ENCODE assay signal across 31 cellular contexts in genomic region chr5:172491481-172491880, GRCh38. TPM values are rescaled to one million over a fixed set of nuclear protein-coding genes. Genes with fewer than 3 reads are reported as not detected.
DNase-seq lines count a peak whose midpoint lies in the region; ATAC-seq, FAIRE-seq and TF ChIP-seq lines count a peak whose summit lies in the region.
"Had no signal": no experiment of that assay in that cellular context is flagged by ENCODE, and none has a peak within 500 bp of the region (broad histone marks: within the 10 kb centered on the region; RNA-seq: fewer than 3 reads in every experiment).

No MANE protein-coding gene starts in this region.

- H3K79me2 ChIP-seq in astrocyte (ENCODE audit: insufficient read depth, low read length): no peaks in the 10 kb centered on the region

- H3K27me3 Mint-ChIP-seq in astrocyte (ENCODE audit: low read depth, unreplicated experiment): peaks cover 52% of the 10 kb centered on the region

- H3K27ac Mint-ChIP-seq in astrocyte (ENCODE audit: unreplicated experiment): peak overlapping the region; percentile 9
- H3K27ac Mint-ChIP-seq: activated CD4-positive, alpha-beta memory T cell treated with anti-CD3 and anti-CD28 coated beads for 36 hours; activated naive CD8-positive, alpha-beta T cell; GM23338; HFFc6; naive thymus-derived CD4-positive, alpha-beta T cell; stimulated activated effector memory CD8-positive, alpha-beta T cell treated with anti-CD3 and anti-CD28 coated beads, Interleukin-12 subunit alpha, Interleukin-12 subunit beta, amount 100 ng/mL, for 72 hours; T-helper 2 cell treated with Interferon-gamma antibody and Interleukin-4, amounts not matched to agents 5 μg/mL and 100 μg/mL, for 36 hours; type B pancreatic cell had no signal

- H3K4me1 ChIP-seq in BLaER1 (peaks cover 78% of the 10 kb centered on the region), astrocyte (ENCODE audit: insufficient read depth, low read length) (peaks cover under 1% of the 10 kb centered on the region)
- H3K4me1 ChIP-seq: foreskin keratinocyte, Peyer's patch had no signal

- no peak for TF ChIP-seq CTCF in astrocyte (IDR thresholded peaks at IDR 0.05; ENCODE audit: insufficient read depth, low read depth, low read length)

- DNase-seq in COLO668 (lab: John Stamatoyannopoulos, UW; ENCODE audit: unreplicated experiment) (peak; percentile 2), astrocyte (ENCODE audit: low read depth) (no peak), mesenteric fat pad (ENCODE audit: low spot score) (peak; percentile 35), Ammon's horn (ENCODE audit: low spot score) (no peak)
- DNase-seq: activated CD4-positive, alpha-beta memory T cell treated with anti-CD3 and anti-CD28 coated beads for 36 hours; activated CD4-positive, alpha-beta T cell treated with anti-CD3 and anti-CD28 coated beads for 1 hour; aorta; COR-L47; dermis blood vessel endothelial cell; esophagus squamous epithelium; HFFc6; midbrain; naive thymus-derived CD4-positive, alpha-beta T cell; NCI-H1092; NCI-H1694 treated with DMSO at 0.1 percent for 48 hours; NCI-H510A treated with DMSO at 0.1 percent for 48 hours; SHP77 treated with DMSO at 0.1 percent for 48 hours had no signal

- H3K27ac ChIP-seq in BLaER1 (peak overlapping the region; percentile 65), astrocyte (ENCODE audit: low read depth, low read length) (no peak overlapping the region)
- H3K27ac ChIP-seq: cardiac muscle cell, esophagus squamous epithelium, foreskin keratinocyte, Peyer's patch had no signal

- H3K27me3 ChIP-seq in BLaER1 (no peaks in the 10 kb centered on the region), astrocyte (ENCODE audit: insufficient read depth, low read length) (peaks cover 10% of the 10 kb centered on the region)
- H3K27me3 ChIP-seq: cardiac muscle cell, esophagus squamous epithelium, Peyer's patch had no signal

- H3K9me3 Mint-ChIP-seq in astrocyte (ENCODE audit: unreplicated experiment): peaks cover 18% of the 10 kb centered on the region
- H3K9me3 Mint-ChIP-seq: GM23338; HFFc6; stimulated activated effector memory CD8-positive, alpha-beta T cell treated with anti-CD3 and anti-CD28 coated beads, Interleukin-12 subunit alpha, Interleukin-12 subunit beta, amount 100 ng/mL, for 72 hours; T-helper 2 cell treated with Interferon-gamma antibody and Interleukin-4, amounts not matched to agents 5 μg/mL and 100 μg/mL, for 36 hours had no signal

- H3K9me3 ChIP-seq in BLaER1 (no peaks in the 10 kb centered on the region), astrocyte (ENCODE audit: insufficient read depth, low read depth, low read length) (no peaks in the 10 kb centered on the region)
- H3K9me3 ChIP-seq: esophagus squamous epithelium, Peyer's patch had no signal

- no peak overlapping the region for H2AFZ ChIP-seq in astrocyte (ENCODE audit: low read depth, low read length)
- H2AFZ ChIP-seq: GM23338 had no signal

- H3K4me3 ChIP-seq in BLaER1 (peak overlapping the region; percentile 40), astrocyte (ENCODE audit: insufficient read depth, low read depth, low read length) (no peak overlapping the region)
- H3K4me3 ChIP-seq: cardiac muscle cell, esophagus squamous epithelium, GM23338, Peyer's patch had no signal

- H3K4me2 ChIP-seq in BLaER1 (peak overlapping the region; percentile 89), astrocyte (ENCODE audit: low read length) (no peak overlapping the region)
- H3K4me2 ChIP-seq: GM23338 had no signal

- H3K36me3 ChIP-seq in BLaER1 (no peaks in the 10 kb centered on the region), astrocyte (ENCODE audit: insufficient read depth, low read length) (no peaks in the 10 kb centered on the region)
- H3K36me3 ChIP-seq: cardiac muscle cell, esophagus squamous epithelium, Peyer's patch had no signal

- H4K20me1 ChIP-seq in BLaER1 (no peaks in the 10 kb centered on the region), astrocyte (ENCODE audit: insufficient read depth, low read length) (no peaks in the 10 kb centered on the region)

- H3K4me3 Mint-ChIP-seq in astrocyte (ENCODE audit: unreplicated experiment): no peak overlapping the region
- H3K4me3 Mint-ChIP-seq: activated CD4-positive, alpha-beta memory T cell treated with anti-CD3 and anti-CD28 coated beads for 36 hours; activated naive CD8-positive, alpha-beta T cell; GM23338; HFFc6; naive thymus-derived CD4-positive, alpha-beta T cell; stimulated activated effector memory CD8-positive, alpha-beta T cell treated with anti-CD3 and anti-CD28 coated beads, Interleukin-12 subunit alpha, Interleukin-12 subunit beta, amount 100 ng/mL, for 72 hours; T-helper 2 cell treated with Interferon-gamma antibody and Interleukin-4, amounts not matched to agents 5 μg/mL and 100 μg/mL, for 36 hours; type B pancreatic cell had no signal

- no peaks in the 10 kb centered on the region for H3K36me3 Mint-ChIP-seq in astrocyte (ENCODE audit: low read depth, unreplicated experiment)
- H3K36me3 Mint-ChIP-seq: activated CD4-positive, alpha-beta memory T cell treated with anti-CD3 and anti-CD28 coated beads for 36 hours; activated naive CD8-positive, alpha-beta T cell; naive thymus-derived CD4-positive, alpha-beta T cell; stimulated activated effector memory CD8-positive, alpha-beta T cell treated with anti-CD3 and anti-CD28 coated beads, Interleukin-12 subunit alpha, Interleukin-12 subunit beta, amount 100 ng/mL, for 72 hours; type B pancreatic cell had no signal

- FAIRE-seq in astrocyte (lab: Jason Lieb, UNC): no peak
- FAIRE-seq: endometrium, G401.6, keratinocyte had no signal

- ATAC-seq in GM21447 (IDR thresholded peaks at IDR 0.05; ENCODE audit: unreplicated experiment): no peak
- no peak for ATAC-seq in GM21526 (IDR thresholded peaks at IDR 0.05; ENCODE audit: low FRiP score, unreplicated experiment)
- ATAC-seq: GM23338; naive thymus-derived CD4-positive, alpha-beta T cell had no signal

- H3K4me1 Mint-ChIP-seq in astrocyte (ENCODE audit: low read depth, unreplicated experiment): peaks cover 10% of the 10 kb centered on the region
- H3K4me1 Mint-ChIP-seq: GM23338; naive thymus-derived CD4-positive, alpha-beta T cell; stimulated activated effector memory CD8-positive, alpha-beta T cell treated with anti-CD3 and anti-CD28 coated beads, Interleukin-12 subunit alpha, Interleukin-12 subunit beta, amount 100 ng/mL, for 72 hours had no signal

- no peak overlapping the region; the same call in 1 of the 2 replicates for H3K9ac ChIP-seq in BLaER1
- H3K9ac ChIP-seq in astrocyte (ENCODE audit: low read length): no peak overlapping the region

RNA-seq across cellular contexts. Expression of gene SH3PXD2B, which starts 37.2 kb away (rescaled TPM):
- total RNA-seq in astrocyte (66.0 and 70.4 TPM in 2 replicates), mesenteric fat pad (56.6 TPM)

Comparison
In these comparisons a context has a peak if more than half of its experiments do, and no peak if none do; other contexts are left out.
1. DNase-seq: peak in COLO668 (single experiment) and mesenteric fat pad (single experiment); none in astrocyte (single experiment) and Ammon's horn (single experiment).